9 cellular contexts compared by ENCODE assay signal in the genomic region with DNA sequence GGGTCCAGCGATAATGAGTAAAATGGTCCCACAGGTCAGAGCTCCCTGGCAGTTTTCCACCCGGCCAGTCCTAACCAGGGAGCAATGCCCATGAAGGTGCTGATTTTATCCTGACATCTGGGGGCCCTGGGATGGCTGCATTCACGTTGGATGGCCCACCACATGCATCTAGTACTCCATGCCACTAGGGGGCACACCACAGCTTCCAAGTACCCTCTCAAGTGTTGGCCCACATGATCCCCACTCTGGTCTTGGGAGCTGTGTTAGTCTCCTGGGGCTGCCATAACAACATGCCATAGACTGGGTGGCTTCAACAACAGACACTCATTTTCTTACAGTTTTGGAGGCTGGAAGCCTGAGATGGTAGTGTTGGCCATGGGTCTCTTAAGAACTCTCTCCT.
A peak's percentile ranks its signal among the peaks of the same experiment; 100 is the strongest.
DNase-seq lines count a peak whose midpoint lies in the region; ATAC-seq and TF ChIP-seq lines count a peak whose summit lies in the region.
"Had no signal": no experiment of that assay in that cellular context is flagged by ENCODE, and none has a peak within 500 bp of the region (broad histone marks: within the 10 kb centered on the region; RNA-seq: fewer than 3 reads in every experiment).

No MANE protein-coding gene starts in this region.

- H3K4me1 Mint-ChIP-seq in endodermal cell: peaks cover 9% of the 10 kb centered on the region
- H3K4me1 Mint-ChIP-seq in stimulated activated naive B cell treated with anti-CD40 and anti-IgM and Interleukin-4, amounts not matched to agents 10 μg/mL and 1 μg/mL and 100 μg/mL, for 72 hours: peaks cover 0 to 1% of the 10 kb centered on the region in 2 donors

- H3K36me3 Mint-ChIP-seq in endodermal cell (ENCODE audit: low read depth): no peaks in the 10 kb centered on the region
- H3K36me3 Mint-ChIP-seq in stimulated activated naive B cell treated with anti-CD40 and anti-IgM and Interleukin-4, amounts not matched to agents 10 μg/mL and 1 μg/mL and 100 μg/mL, for 72 hours: no peaks in the 10 kb centered on the region
- H3K36me3 Mint-ChIP-seq: activated CD8-positive, alpha-beta memory T cell treated with anti-CD3 and anti-CD28 coated beads, Interleukin-2, amount 10 ng/mL, durations not matched to agents 7 days and 5 days had no signal

- H3K4me1 ChIP-seq in left ventricle myocardium inferior: peaks cover 62% of the 10 kb centered on the region
- H3K4me1 ChIP-seq in Panc1 (ENCODE audit: control insufficient read depth, insufficient read depth, low read length): no peaks in the 10 kb centered on the region
- H3K4me1 ChIP-seq in endodermal cell (ENCODE audit: control insufficient read depth, insufficient read depth, low read length): no peaks in the 10 kb centered on the region
- H3K4me1 ChIP-seq in testis: peaks cover 17% of the 10 kb centered on the region

- H3K27me3 ChIP-seq in left ventricle myocardium inferior (ENCODE audit: low read depth) (no peaks in the 10 kb centered on the region), Panc1 (ENCODE audit: control insufficient read depth, insufficient read depth, low read length) (no peaks in the 10 kb centered on the region), endodermal cell (ENCODE audit: control insufficient read depth, insufficient read depth, low read length, poor library complexity, severe bottlenecking) (no peaks in the 10 kb centered on the region), testis (no peaks in the 10 kb centered on the region)

- CTCF ChIA-PET in Panc1 (lab: Charles Lee): interaction anchor here (0.6 to 1.1 kb wide), 4 partner anchors 33 to 820 kb away, joined by 3 to 5 read pairs (median 4); no protein-coding TSS in a partner anchor

- intact Hi-C loops in left ventricle myocardium inferior (cut with micrococcal nuclease) (loop anchor here (10.0 kb wide), 1 partner anchor 224 kb away; a partner anchor contains a TSS), Right ventricle myocardium inferior (cut with DNase I) (no loop called here), Panc1 (cut with micrococcal nuclease; ENCODE audit: unreplicated experiment) (loop anchor here (10.0 kb wide), 1 partner anchor 134 kb away; no protein-coding TSS in a partner anchor), testis (cut with DNase I; ENCODE audit: low total_unique reads) (loop anchor here (10.0 kb wide), 1 partner anchor 224 kb away; a partner anchor contains a TSS)

- TF ChIP-seq POLR2A in testis (IDR thresholded peaks at IDR 0.05): no peak

- POLR2A ChIA-PET in Panc1 (lab: Charles Lee): interaction anchor here (0.5 kb wide), 1 partner anchor 556 kb away, joined by 3 read pairs; no protein-coding TSS in a partner anchor

- no peak overlapping the region for H3K4me3 Mint-ChIP-seq in endodermal cell
- H3K4me3 Mint-ChIP-seq in stimulated activated naive B cell treated with anti-CD40 and anti-IgM and Interleukin-4, amounts not matched to agents 10 μg/mL and 1 μg/mL and 100 μg/mL, for 72 hours: no peak overlapping the region
- H3K4me3 Mint-ChIP-seq: activated CD8-positive, alpha-beta memory T cell treated with anti-CD3 and anti-CD28 coated beads, Interleukin-2, amount 10 ng/mL, durations not matched to agents 7 days and 5 days had no signal

- no peak overlapping the region for H3K4me3 ChIP-seq in left ventricle myocardium inferior
- H3K4me3 ChIP-seq in Panc1 (ENCODE audit: low read depth in 2 of 2, low read length in 2 of 2): no peak overlapping the region
- no peak overlapping the region for H3K4me3 ChIP-seq in endodermal cell (ENCODE audit: low read length)
- no peak overlapping the region for H3K4me3 ChIP-seq in testis

- DNase-seq in left ventricle myocardium inferior (no peak), Right ventricle myocardium inferior (ENCODE audit: missing footprints) (no peak), Panc1 (ENCODE audit: low read depth, low spot score) (no peak), endodermal cell (peak; percentile 80), testis (peak; percentile 54)
- DNase-seq in stimulated activated naive B cell treated with anti-CD40 and anti-IgM and Interleukin-4, amounts not matched to agents 10 μg/mL and 1 μg/mL and 100 μg/mL, for 72 hours: no peak
- DNase-seq: activated CD8-positive, alpha-beta memory T cell treated with anti-CD3 and anti-CD28 coated beads, Interleukin-2, amount 10 ng/mL, durations not matched to agents 7 days and 5 days had no signal

- in situ Hi-C loops in Panc1 (cut with HindIII; ENCODE audit: low pct_unique_long_range_greater_than_20kb, low sequenced_read_pairs): no loop called here

- ATAC-seq in Right ventricle myocardium inferior (no peak), Panc1 (no peak), HG02588 (IDR thresholded peaks at IDR 0.05; ENCODE audit: unreplicated experiment) (no peak), GM19023 (IDR thresholded peaks at IDR 0.05; ENCODE audit: unreplicated experiment) (no peak)
- ATAC-seq in stimulated activated naive B cell treated with anti-CD40 and anti-IgM and Interleukin-4, amounts not matched to agents 10 μg/mL and 1 μg/mL and 100 μg/mL, for 72 hours (replicated peaks): no peak
- ATAC-seq: activated CD8-positive, alpha-beta memory T cell treated with anti-CD3 and anti-CD28 coated beads, Interleukin-2, amount 10 ng/mL, durations not matched to agents 7 days and 5 days had no signal

- BruUV-seq in Panc1 (replicated peaks; lab: Mats Ljungman, UMichigan): no TSS peak

- 83 to 87% methylated on average over 3 of the region's 3 CpGs for WGBS in endodermal cell (ENCODE audit: insufficient coverage in 1 of 2, insufficient read length in 1 of 2), 2 experiments
- WGBS in testis, 2 donors: 79 to 100% methylated on average over 1 to 3 of the region's 3 CpGs

- no peak overlapping the region for H3K27ac ChIP-seq in left ventricle myocardium inferior (replicated peaks)
- H3K27ac ChIP-seq in Panc1 (ENCODE audit: low read length): no peak overlapping the region
- no peak overlapping the region for H3K27ac ChIP-seq in endodermal cell (ENCODE audit: low read depth, low read length)
- no peak overlapping the region for H3K27ac ChIP-seq in testis

- TF ChIP-seq CTCF in left ventricle myocardium inferior (IDR thresholded peaks at IDR 0.05; ENCODE audit: borderline replicate concordance) (peak; percentile 34), Panc1 (IDR thresholded peaks at IDR 0.05) (peak; percentile 69), endodermal cell (conservative IDR thresholded peaks at IDR 0.05) (peak; percentile 67), testis (IDR thresholded peaks at IDR 0.05) (peak in 2 of 3 experiments; percentile 26 to 31)

- H3K9me3 ChIP-seq in left ventricle myocardium inferior (replicated peaks): no peaks in the 10 kb centered on the region
- H3K9me3 ChIP-seq in Panc1 (ENCODE audit: control insufficient read depth, insufficient read depth, low read depth, low read length): no peaks in the 10 kb centered on the region
- no peaks in the 10 kb centered on the region for H3K9me3 ChIP-seq in endodermal cell (ENCODE audit: control insufficient read depth, low read length)
- H3K9me3 ChIP-seq in testis: no peaks in the 10 kb centered on the region

- no peaks in the 10 kb centered on the region for H3K9me3 Mint-ChIP-seq in endodermal cell
- no peaks in the 10 kb centered on the region for H3K9me3 Mint-ChIP-seq in stimulated activated naive B cell treated with anti-CD40 and anti-IgM and Interleukin-4, amounts not matched to agents 10 μg/mL and 1 μg/mL and 100 μg/mL, for 72 hours

- no peak overlapping the region for H3K9ac ChIP-seq in endodermal cell (ENCODE audit: extremely low read depth, low read length, poor library complexity, severe bottlenecking)

- no peak overlapping the region for H3K27ac Mint-ChIP-seq in endodermal cell
- H3K27ac Mint-ChIP-seq in stimulated activated naive B cell treated with anti-CD40 and anti-IgM and Interleukin-4, amounts not matched to agents 10 μg/mL and 1 μg/mL and 100 μg/mL, for 72 hours: no peak overlapping the region
- H3K27ac Mint-ChIP-seq: activated CD8-positive, alpha-beta memory T cell treated with anti-CD3 and anti-CD28 coated beads, Interleukin-2, amount 10 ng/mL, durations not matched to agents 7 days and 5 days had no signal

- no peaks in the 10 kb centered on the region for H3K27me3 Mint-ChIP-seq in endodermal cell (ENCODE audit: insufficient read depth)
- peaks cover 22 to 24% of the 10 kb centered on the region in 2 donors for H3K27me3 Mint-ChIP-seq in stimulated activated naive B cell treated with anti-CD40 and anti-IgM and Interleukin-4, amounts not matched to agents 10 μg/mL and 1 μg/mL and 100 μg/mL, for 72 hours
- H3K27me3 Mint-ChIP-seq: activated CD8-positive, alpha-beta memory T cell treated with anti-CD3 and anti-CD28 coated beads, Interleukin-2, amount 10 ng/mL, durations not matched to agents 7 days and 5 days had no signal

- no peaks in the 10 kb centered on the region for H3K36me3 ChIP-seq in left ventricle myocardium inferior
- no peaks in the 10 kb centered on the region for H3K36me3 ChIP-seq in Panc1 (ENCODE audit: control insufficient read depth, insufficient read depth, low read length)
- H3K36me3 ChIP-seq in endodermal cell (ENCODE audit: control insufficient read depth, insufficient read depth, low read length): no peaks in the 10 kb centered on the region
- no peaks in the 10 kb centered on the region for H3K36me3 ChIP-seq in testis (ENCODE audit: low read depth, missing control alignments)

Comparison
In these comparisons a context has a peak if more than half of its experiments do, and no peak if none do; other contexts are left out.
1. DNase-seq: peak in endodermal cell (single experiment) and testis (single experiment); none in left ventricle myocardium inferior (single experiment), Right ventricle myocardium inferior (single experiment), Panc1 (single experiment) and stimulated activated naive B cell treated with anti-CD40 and anti-IgM and Interleukin-4, amounts not matched to agents 10 μg/mL and 1 μg/mL and 100 μg/mL, for 72 hours (single experiment).
2. Peak in every context shown above with its lines, with median percentiles within 50 percentile points of each other: CTCF ChIP-seq.